Comparison of ENCODE assay signal across 12 cellular contexts in genomic region chr3:60743631-60744164, GRCh38.
DNase-seq lines count a peak whose midpoint lies in the region; ATAC-seq and TF ChIP-seq lines count a peak whose summit lies in the region.
"Had no signal": no experiment of that assay in that cellular context is flagged by ENCODE, and none has a peak within 500 bp of the region (broad histone marks: within the 10 kb centered on the region; RNA-seq: fewer than 3 reads in every experiment).

No MANE protein-coding gene starts in this region.

- H3K27ac ChIP-seq in HUES48 (ENCODE audit: low read depth, low read length) (peak overlapping the region; percentile 64), esophagus muscularis mucosa (replicated peaks in 1 of 4) (no peak overlapping the region), hepatocyte (no peak overlapping the region)

- H3K4me2 ChIP-seq in hepatocyte = no peak overlapping the region

- intact Hi-C loops in esophagus muscularis mucosa (cut with DNase I) = no loop called here

- peak; percentile 7 for DNase-seq in NCI-H526 treated with DMSO at 0.1 percent for 48 hours (lab: John Stamatoyannopoulos, UW)
- DNase-seq in esophagus muscularis mucosa (ENCODE audit: extremely low spot score) = peak; percentile 66
- DNase-seq in renal cortical epithelial cell (ENCODE audit: low read depth) = peak; percentile 84
- no peak for DNase-seq in T1000 (lab: John Stamatoyannopoulos, UW)
- DNase-seq in occipital lobe (lab: John Stamatoyannopoulos, UW) = no peak
- DNase-seq in hepatocyte (ENCODE audit: low spot score) = no peak
- DNase-seq: activated CD8-positive, alpha-beta T cell treated with anti-CD3 and anti-CD28 coated beads for 36 hours; aorta; EL; stimulated activated CD4-positive, alpha-beta T cell treated with anti-CD3 and anti-CD28 coated beads, Interleukin-4, amount 100 ng/mL, for 24 hours had no signal

- H2AFZ ChIP-seq in hepatocyte = no peak overlapping the region

- no peak overlapping the region; the same call in 1 of the 2 replicates for H3K9ac ChIP-seq in HUES48 (ENCODE audit: low read depth, low read length)

- no peaks in the 10 kb centered on the region for H3K36me3 ChIP-seq in HUES48 (ENCODE audit: control insufficient read depth, insufficient read depth, low read length)
- no peaks in the 10 kb centered on the region for H3K36me3 ChIP-seq in esophagus muscularis mucosa
- no peaks in the 10 kb centered on the region for H3K36me3 ChIP-seq in hepatocyte (replicated peaks; ENCODE audit: insufficient read depth, low read depth)

- no peaks in the 10 kb centered on the region for H3K9me2 ChIP-seq in hepatocyte (replicated peaks; ENCODE audit: insufficient read depth)

- no peak for ATAC-seq in HG02973 (IDR thresholded peaks at IDR 0.05; ENCODE audit: unreplicated experiment)
- ATAC-seq: activated CD8-positive, alpha-beta T cell treated with anti-CD3 and anti-CD28 coated beads for 36 hours had no signal

- TF ChIP-seq CTCF in esophagus muscularis mucosa (IDR thresholded peaks at IDR 0.05) (no peak), hepatocyte (IDR thresholded peaks at IDR 0.05; ENCODE audit: poor library complexity) (no peak)

- H3K9me3 ChIP-seq in HUES48 (ENCODE audit: control insufficient read depth, insufficient read depth, low read length) = no peaks in the 10 kb centered on the region
- no peaks in the 10 kb centered on the region for H3K9me3 ChIP-seq in esophagus muscularis mucosa
- H3K9me3 ChIP-seq in hepatocyte (ENCODE audit: low read depth) = no peaks in the 10 kb centered on the region

- H3K4me3 ChIP-seq in HUES48 (ENCODE audit: low read depth, low read length) (no peak overlapping the region), esophagus muscularis mucosa (no peak overlapping the region), hepatocyte (no peak overlapping the region)

- no peaks in the 10 kb centered on the region for H3K79me2 ChIP-seq in hepatocyte

- no peaks in the 10 kb centered on the region for H4K20me1 ChIP-seq in hepatocyte (ENCODE audit: insufficient read depth, poor library complexity, severe bottlenecking)

- H3K4me1 ChIP-seq in HUES48 (ENCODE audit: control insufficient read depth, insufficient read depth, low read length) = peaks cover 47% of the 10 kb centered on the region
- H3K4me1 ChIP-seq in esophagus muscularis mucosa = peaks cover 0 to 5% (median 2%) of the 10 kb centered on the region in 4 donors
- H3K4me1 ChIP-seq in hepatocyte (ENCODE audit: insufficient read depth) = no peaks in the 10 kb centered on the region

- TF ChIP-seq POLR2A in esophagus muscularis mucosa (IDR thresholded peaks at IDR 0.05; ENCODE audit: low read depth) = no peak

- TF ChIP-seq EP300 in esophagus muscularis mucosa (IDR thresholded peaks at IDR 0.05) = no peak

- 49% methylated on average over 4 of the region's 4 CpGs for WGBS in esophagus muscularis mucosa
- WGBS in hepatocyte (ENCODE audit: low lambda C conversion rate, missing lambda C conversion rate) = 65% methylated on average over 4 of the region's 4 CpGs

- H3K27me3 ChIP-seq in HUES48 (ENCODE audit: control insufficient read depth, insufficient read depth, low read length) (no peaks in the 10 kb centered on the region), esophagus muscularis mucosa (no peaks in the 10 kb centered on the region), hepatocyte (peaks cover 4% of the 10 kb centered on the region)

Comparison
In these comparisons a context has a peak if more than half of its experiments do, and no peak if none do; other contexts are left out.
1. DNase-seq: peak in NCI-H526 treated with DMSO at 0.1 percent for 48 hours (single experiment), esophagus muscularis mucosa (single experiment) and renal cortical epithelial cell (single experiment); none in T1000 (single experiment), occipital lobe (single experiment) and hepatocyte (single experiment).